16 cellular contexts compared by ENCODE assay signal in the genomic region with DNA sequence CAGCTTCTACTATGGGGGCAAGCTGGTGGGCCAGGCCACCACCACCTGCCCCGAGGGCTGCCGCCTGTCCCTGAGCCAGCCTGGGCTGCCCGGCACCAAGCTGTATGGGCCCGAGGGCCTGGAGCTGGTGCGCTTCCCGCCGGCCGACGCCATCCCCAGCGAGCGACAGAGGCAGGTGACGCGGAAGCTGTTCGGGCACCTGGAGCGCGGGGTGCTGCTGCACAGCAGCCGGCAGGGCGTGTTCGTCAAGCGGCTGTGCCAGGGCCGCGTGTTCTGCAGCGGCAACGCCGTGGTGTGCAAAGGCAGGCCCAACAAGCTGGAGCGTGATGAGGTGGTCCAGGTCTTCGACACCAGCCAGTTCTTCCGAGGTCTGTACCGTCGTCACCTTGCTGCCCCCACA. TPM values are rescaled to one million over a fixed set of nuclear protein-coding genes. Genes with fewer than 3 reads are reported as not detected.
"Had no signal": no experiment of that assay in that cellular context is flagged by ENCODE, and none has a peak within 500 bp of the region (broad histone marks: within the 10 kb centered on the region; RNA-seq: fewer than 3 reads in every experiment).

No MANE protein-coding gene starts in this region.

- H3K27me3 Mint-ChIP-seq: activated CD4-positive, alpha-beta memory T cell treated with anti-CD3 and anti-CD28 coated beads for 36 hours; activated CD8-positive, alpha-beta memory T cell treated with anti-CD3 and anti-CD28 coated beads, Interleukin-2, amount 10 ng/mL, durations not matched to agents 7 days and 5 days; dendritic cell treated with granulocyte-macrophage colony-stimulating factor and Interleukin-4, amounts not matched to agents 40 ng/mL and 50 ng/mL, for 4 days had no signal

- ATAC-seq: activated CD8-positive, alpha-beta memory T cell treated with anti-CD3 and anti-CD28 coated beads, Interleukin-2, amount 10 ng/mL, durations not matched to agents 7 days and 5 days; lower lobe of right lung had no signal

- DNase-seq: activated CD4-positive, alpha-beta memory T cell treated with anti-CD3 and anti-CD28 coated beads for 36 hours; activated CD4-positive, alpha-beta T cell treated with anti-CD3 and anti-CD28 coated beads for 4 hours; activated CD8-positive, alpha-beta memory T cell treated with anti-CD3 and anti-CD28 coated beads, Interleukin-2, amount 10 ng/mL, durations not matched to agents 7 days and 5 days; activated naive CD4-positive, alpha-beta T cell treated with Interleukin-2 at 50 U/mL for 16 hours; adrenal gland; effector CD8-positive, alpha-beta T cell; esophagus squamous epithelium; lower lobe of right lung; nephron progenitor cell; occipital lobe; sigmoid colon; stimulated activated CD4-positive, alpha-beta T cell treated with anti-CD3 and anti-CD28 coated beads, Interleukin-4, amount 100 ng/mL, for 4 hours; stimulated activated naive CD4-positive, alpha-beta T cell had no signal

- H3K27ac Mint-ChIP-seq: activated CD4-positive, alpha-beta memory T cell treated with anti-CD3 and anti-CD28 coated beads for 36 hours; activated CD8-positive, alpha-beta memory T cell treated with anti-CD3 and anti-CD28 coated beads, Interleukin-2, amount 10 ng/mL, durations not matched to agents 7 days and 5 days; activated T-helper 2 cell treated with anti-CD3 and anti-CD28 coated beads, Interferon-gamma antibody, Interleukin-2, Interleukin-4, amounts not matched to agents 10 μg/mL and 5 μg/mL and 100 μg/mL, durations not matched to agents 14 hours and 24 hours and 36 hours; dendritic cell treated with granulocyte-macrophage colony-stimulating factor and Interleukin-4, amounts not matched to agents 40 ng/mL and 50 ng/mL, for 4 days; nephron progenitor cell had no signal

- H3K9me3 Mint-ChIP-seq: activated CD4-positive, alpha-beta memory T cell treated with anti-CD3 and anti-CD28 coated beads for 36 hours; activated T-helper 2 cell treated with anti-CD3 and anti-CD28 coated beads, Interferon-gamma antibody, Interleukin-2, Interleukin-4, amounts not matched to agents 10 μg/mL and 5 μg/mL and 100 μg/mL, durations not matched to agents 14 hours and 24 hours and 36 hours; dendritic cell treated with granulocyte-macrophage colony-stimulating factor and Interleukin-4, amounts not matched to agents 40 ng/mL and 50 ng/mL, for 4 days; nephron progenitor cell had no signal

- H3K4me3 Mint-ChIP-seq: activated CD4-positive, alpha-beta memory T cell treated with anti-CD3 and anti-CD28 coated beads for 36 hours; activated CD8-positive, alpha-beta memory T cell treated with anti-CD3 and anti-CD28 coated beads, Interleukin-2, amount 10 ng/mL, durations not matched to agents 7 days and 5 days; dendritic cell treated with granulocyte-macrophage colony-stimulating factor and Interleukin-4, amounts not matched to agents 40 ng/mL and 50 ng/mL, for 4 days; nephron progenitor cell had no signal

RNA-seq across cellular contexts. Expression of gene IRF8, which starts 19.5 kb away (rescaled TPM):
- total RNA-seq: endothelial cell of umbilical vein had no signal
